ENCODE assay signal across 11 cellular contexts in the genomic region with DNA sequence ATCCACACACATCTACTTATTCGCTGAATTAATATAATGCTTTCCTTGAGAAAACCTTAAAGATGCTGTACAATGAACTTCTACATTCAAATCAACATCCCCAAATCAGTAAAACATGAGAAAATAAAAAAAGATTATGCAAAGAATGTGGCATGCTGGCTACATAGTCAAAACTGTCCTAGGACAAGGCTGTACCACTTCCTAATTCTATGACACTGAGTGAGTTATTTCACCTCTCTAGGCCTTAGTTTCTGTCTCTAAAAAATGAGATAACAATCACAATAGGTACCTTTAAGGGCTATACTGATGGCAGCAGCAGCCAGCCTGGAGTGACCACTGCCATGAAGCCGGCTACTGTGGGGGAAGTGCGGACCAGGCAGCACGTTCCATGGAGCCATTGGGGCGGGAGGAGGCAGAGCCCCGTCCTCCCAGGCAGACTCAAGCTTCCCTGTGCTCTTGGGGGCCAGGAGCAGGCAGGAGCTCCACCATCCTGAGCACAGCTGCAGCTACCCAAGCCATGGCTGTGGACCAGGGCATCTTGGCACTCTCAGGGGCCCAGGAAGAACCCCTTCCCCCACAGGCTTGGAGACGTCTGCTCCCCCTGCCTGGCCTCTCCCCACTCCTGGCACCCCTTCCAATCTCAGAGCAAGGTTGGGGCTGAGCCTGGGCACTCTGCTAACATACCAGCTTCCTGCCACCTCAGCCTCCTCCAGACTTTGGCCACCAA.
A peak's percentile ranks its signal among the peaks of the same experiment; 100 is the strongest.
DNase-seq lines count a peak whose midpoint lies in the region; ATAC-seq and TF ChIP-seq lines count a peak whose summit lies in the region.
"Had no signal": no experiment of that assay in that cellular context is flagged by ENCODE, and none has a peak within 500 bp of the region (broad histone marks: within the 10 kb centered on the region; RNA-seq: fewer than 3 reads in every experiment).

No MANE protein-coding gene starts in this region.

- DNase-seq in neuronal stem cell (ENCODE audit: low spot score) (no peak), NCI-H2171 treated with DMSO at 0.1 percent for 48 hours (lab: John Stamatoyannopoulos, UW) (no peak), CD14-positive monocyte (ENCODE audit: low spot score) (no peak), Kasumi-1 (lab: John Stamatoyannopoulos, UW) (no peak)
- no peak for DNase-seq in activated effector memory CD4-positive, alpha-beta T cell treated with Interleukin-2 at 50 U/mL for 16 hours
- DNase-seq: activated naive CD8-positive, alpha-beta T cell treated with anti-CD3 and anti-CD28 coated beads, Interleukin-2, amount 10 ng/mL, durations not matched to agents 7 days and 5 days; NCI-H748 treated with DMSO at 0.1 percent for 48 hours had no signal

- H2AFZ ChIP-seq in neuronal stem cell (ENCODE audit: low read length): peak overlapping the region; percentile 24

- H4K8ac ChIP-seq in neuronal stem cell (ENCODE audit: low read depth, low read length): no peak overlapping the region

- no peaks in the 10 kb centered on the region for H3K9me3 Mint-ChIP-seq in CD14-positive monocyte
- H3K9me3 Mint-ChIP-seq: activated naive CD8-positive, alpha-beta T cell treated with anti-CD3 and anti-CD28 coated beads, Interleukin-2, amount 10 ng/mL, durations not matched to agents 7 days and 5 days had no signal

- H3K27me3 ChIP-seq in neuronal stem cell (ENCODE audit: control insufficient read depth in 3 of 3, insufficient read depth in 3 of 3, low read depth in 1 of 3, low read length in 3 of 3): no peaks in the 10 kb centered on the region

- intact Hi-C loops in CD14-positive monocyte (cut with micrococcal nuclease): no loop called here

- no peak overlapping the region for H3K4me3 Mint-ChIP-seq in CD14-positive monocyte
- H3K4me3 Mint-ChIP-seq: activated naive CD8-positive, alpha-beta T cell treated with anti-CD3 and anti-CD28 coated beads, Interleukin-2, amount 10 ng/mL, durations not matched to agents 7 days and 5 days had no signal

- peak overlapping the region; percentile 79 for H3K18ac ChIP-seq in neuronal stem cell (ENCODE audit: low read length)

- no peak overlapping the region for H2BK120ac ChIP-seq in neuronal stem cell (ENCODE audit: low read depth, low read length)

- H3K27ac Mint-ChIP-seq in CD14-positive monocyte: no peak overlapping the region
- H3K27ac Mint-ChIP-seq: activated naive CD8-positive, alpha-beta T cell treated with anti-CD3 and anti-CD28 coated beads, Interleukin-2, amount 10 ng/mL, durations not matched to agents 7 days and 5 days had no signal

- no peaks in the 10 kb centered on the region for H3K36me3 ChIP-seq in neuronal stem cell (replicated peaks in 1 of 2; ENCODE audit: control insufficient read depth in 2 of 2, insufficient read depth in 2 of 2, low read length in 2 of 2)

- no peak overlapping the region for H3K4me2 ChIP-seq in neuronal stem cell (ENCODE audit: insufficient read depth, low read length, poor library complexity, severe bottlenecking)

- H2BK12ac ChIP-seq in neuronal stem cell (ENCODE audit: low read length): no peak overlapping the region

- H2BK15ac ChIP-seq in neuronal stem cell (ENCODE audit: low read length): no peak overlapping the region

- no peak for TF ChIP-seq CTCF in CD14-positive monocyte (IDR thresholded peaks at IDR 0.05)

- no peaks in the 10 kb centered on the region for H3K9me3 ChIP-seq in neuronal stem cell (replicated peaks in 1 of 2; ENCODE audit: control insufficient read depth in 2 of 2, insufficient read depth in 1 of 2, low read depth in 1 of 2, low read length in 2 of 2)

- no peaks in the 10 kb centered on the region for H3K4me1 Mint-ChIP-seq in CD14-positive monocyte

- no peak overlapping the region for H3K4me3 ChIP-seq in neuronal stem cell (ENCODE audit: low read length in 2 of 2)

- H2BK5ac ChIP-seq in neuronal stem cell (ENCODE audit: low read length): no peak overlapping the region

- H2AK5ac ChIP-seq in neuronal stem cell (ENCODE audit: low read depth, low read length): peak overlapping the region; percentile 56

- peak overlapping the region; percentile 76 for H3K23ac ChIP-seq in neuronal stem cell (ENCODE audit: low read depth, low read length, poor library complexity)

- H3K36me3 Mint-ChIP-seq in CD14-positive monocyte: no peaks in the 10 kb centered on the region
- H3K36me3 Mint-ChIP-seq: activated naive CD8-positive, alpha-beta T cell treated with anti-CD3 and anti-CD28 coated beads, Interleukin-2, amount 10 ng/mL, durations not matched to agents 7 days and 5 days had no signal

- no peak overlapping the region for H3K27ac ChIP-seq in neuronal stem cell (replicated peaks; ENCODE audit: low read length)

- H3K14ac ChIP-seq in neuronal stem cell (ENCODE audit: low read length): no peak overlapping the region

- H3K79me1 ChIP-seq in neuronal stem cell (ENCODE audit: low read depth, low read length): no peaks in the 10 kb centered on the region

- H3K4ac ChIP-seq in neuronal stem cell (ENCODE audit: low read length): no peak overlapping the region

- no peaks in the 10 kb centered on the region for H3K27me3 Mint-ChIP-seq in CD14-positive monocyte (ENCODE audit: low read depth in 3 of 3)

- WGBS in neuronal stem cell (ENCODE audit: extremely low coverage in 2 of 2, insufficient read length in 2 of 2, insufficient replicate concordance in 1 of 2), 2 donors: no CpG with 5 or more reads among the region's 7 CpGs

- peaks cover 0 to 8% of the 10 kb centered on the region in 2 donors for H3K4me1 ChIP-seq in neuronal stem cell (ENCODE audit: control insufficient read depth in 2 of 2, insufficient read depth in 1 of 2, low read depth in 1 of 2, low read length in 2 of 2)

- no peak overlapping the region for H3K9ac ChIP-seq in neuronal stem cell (ENCODE audit: low read depth, low read length, poor library complexity)

- no peak overlapping the region for H4K91ac ChIP-seq in neuronal stem cell (ENCODE audit: low read depth, low read length, poor library complexity)

- ATAC-seq in GM19043 (IDR thresholded peaks at IDR 0.05; ENCODE audit: low read depth, unreplicated experiment): peak; percentile 95
- ATAC-seq in HG02610 (IDR thresholded peaks at IDR 0.05; ENCODE audit: unreplicated experiment): peak; percentile 98
- ATAC-seq in HG03469 (IDR thresholded peaks at IDR 0.05; ENCODE audit: unreplicated experiment): peak; percentile 98
- ATAC-seq: sciatic nerve had no signal
